Comparison of ENCODE assay signal across 1 cellular context in genomic region chr13:99751517-99752199, GRCh38.
TF ChIP-seq lines count a peak whose summit lies in the region.

No MANE protein-coding gene starts in this region.

TF ChIP-seq in H1, 55 proteins besides CTCF, POLR2A, EP300 and RAD21 (continued from another document):
- TF ChIP-seq, protein P1, sequence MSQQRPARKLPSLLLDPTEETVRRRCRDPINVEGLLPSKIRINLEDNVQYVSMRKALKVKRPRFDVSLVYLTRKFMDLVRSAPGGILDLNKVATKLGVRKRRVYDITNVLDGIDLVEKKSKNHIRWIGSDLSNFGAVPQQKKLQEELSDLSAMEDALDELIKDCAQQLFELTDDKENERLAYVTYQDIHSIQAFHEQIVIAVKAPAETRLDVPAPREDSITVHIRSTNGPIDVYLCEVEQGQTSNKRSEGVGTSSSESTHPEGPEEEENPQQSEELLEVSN (IDR thresholded peaks at IDR 0.05): no peak
- no peak for TF ChIP-seq CHD2 (IDR thresholded peaks at IDR 0.05; ENCODE audit: low read length)
- TF ChIP-seq GABPA (IDR thresholded peaks at IDR 0.05; ENCODE audit: borderline replicate concordance, insufficient read depth, low read length): no peak
- TF ChIP-seq USF2 (IDR thresholded peaks at IDR 0.05; ENCODE audit: low read length): no peak
